In the genomic region with DNA sequence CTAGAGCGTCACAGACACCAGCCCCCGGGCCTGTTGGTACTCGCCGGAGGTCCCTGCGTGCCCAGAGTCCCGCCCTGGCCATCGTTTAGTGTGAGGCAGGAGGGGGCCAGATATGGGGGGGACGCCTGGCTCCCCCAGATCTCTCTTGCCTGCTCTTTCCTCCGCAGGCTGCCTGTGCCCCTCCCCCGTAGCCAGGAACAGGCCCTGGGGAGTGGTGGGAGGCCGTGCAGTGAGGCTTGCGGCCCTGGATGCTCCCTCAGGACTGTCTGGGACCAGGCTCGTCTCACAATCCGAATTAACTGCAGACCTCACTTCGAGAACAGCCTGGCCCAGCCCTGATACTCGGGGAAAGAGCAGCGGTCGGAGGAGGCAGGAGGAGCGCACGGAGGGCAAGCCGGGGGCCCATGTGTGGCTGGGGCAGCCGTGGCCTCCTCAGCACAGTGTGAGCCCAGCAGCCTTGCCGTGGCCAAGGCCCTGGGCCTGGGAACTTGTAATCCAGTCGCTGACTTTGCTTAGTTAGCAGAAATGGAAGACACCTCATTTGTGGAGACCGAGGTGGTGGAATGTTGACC, we compare ENCODE assay signal across 22 cellular contexts. TPM values are rescaled to one million over a fixed set of nuclear protein-coding genes. Genes with fewer than 3 reads are reported as not detected.
DNase-seq lines count a peak whose midpoint lies in the region; ATAC-seq, FAIRE-seq and TF ChIP-seq lines count a peak whose summit lies in the region.
"Had no signal": no experiment of that assay in that cellular context is flagged by ENCODE, and none has a peak within 500 bp of the region (broad histone marks: within the 10 kb centered on the region; RNA-seq: fewer than 3 reads in every experiment).

No MANE protein-coding gene starts in this region.

- CTCF ChIA-PET in Panc1 (lab: Charles Lee) = interaction anchor here (0.7 kb wide), 1 partner anchor 56 kb away, joined by 10 read pairs; no protein-coding TSS in a partner anchor

- POLR2A ChIA-PET in Panc1 (lab: Charles Lee) = no interaction called here

- peak overlapping the region; percentile 78 for H3K18ac ChIP-seq in neuronal stem cell (ENCODE audit: low read length)

- H2BK5ac ChIP-seq in neuronal stem cell (ENCODE audit: low read length) = peak overlapping the region; percentile 44

- H2BK15ac ChIP-seq in neuronal stem cell (ENCODE audit: low read length) = peak overlapping the region; percentile 94

- peak overlapping the region; percentile 97 for H4K91ac ChIP-seq in neuronal stem cell (ENCODE audit: low read depth, low read length, poor library complexity)

- DNase-seq in Panc1 (ENCODE audit: low read depth, low spot score) = no peak
- peak in 1 of 2 donors; percentile 60 for DNase-seq in left lung
- DNase-seq in neuronal stem cell (ENCODE audit: low spot score) = no peak
- DNase-seq in kidney glomerular epithelial cell (lab: John Stamatoyannopoulos, UW) = no peak
- no peak for DNase-seq in COR-L47 (lab: John Stamatoyannopoulos, UW)
- no peak for DNase-seq in sciatic nerve (ENCODE audit: low spot score)
- no peak for DNase-seq in frontal cortex (ENCODE audit: low spot score in 2 of 2)
- DNase-seq: ACHN; AML-193; CD4-positive, alpha-beta memory T cell; MV-4-11; NCI-H1417; NCI-H2029; NCI-H2171; NCI-H774; PC-3 had no signal

- no peaks in the 10 kb centered on the region for H3K27me3 ChIP-seq in BLaER1
- no peaks in the 10 kb centered on the region for H3K27me3 ChIP-seq in Panc1 (ENCODE audit: control insufficient read depth, insufficient read depth, low read length)
- no peaks in the 10 kb centered on the region for H3K27me3 ChIP-seq in left lung
- H3K27me3 ChIP-seq in neuronal stem cell (ENCODE audit: control insufficient read depth in 3 of 3, insufficient read depth in 3 of 3, low read depth in 1 of 3, low read length in 3 of 3) = no peaks in the 10 kb centered on the region

- H3K4me3 ChIP-seq in BLaER1 (no peak overlapping the region), Panc1 (ENCODE audit: low read depth in 2 of 2, low read length in 2 of 2) (no peak overlapping the region), left lung (no peak overlapping the region), neuronal stem cell (ENCODE audit: low read length in 2 of 2) (no peak overlapping the region)
- H3K4me3 ChIP-seq: HAP-1 had no signal

- H3K27ac ChIP-seq in BLaER1 (peak overlapping the region; percentile 45), Panc1 (ENCODE audit: low read length) (no peak overlapping the region), left lung (peak overlapping the region in 1 of 2 donors; percentile 37), neuronal stem cell (replicated peaks; ENCODE audit: low read length) (no peak overlapping the region)

- H3K4me1 ChIP-seq in BLaER1 (peaks cover 66% of the 10 kb centered on the region), Panc1 (ENCODE audit: control insufficient read depth, insufficient read depth, low read length) (no peaks in the 10 kb centered on the region), left lung (peaks cover 0 to 3% of the 10 kb centered on the region in 2 donors), neuronal stem cell (ENCODE audit: control insufficient read depth in 2 of 2, insufficient read depth in 1 of 2, low read depth in 1 of 2, low read length in 2 of 2) (peaks cover 0 to 8% of the 10 kb centered on the region in 2 donors)
- H3K4me1 ChIP-seq: HAP-1 had no signal

- H2BK12ac ChIP-seq in neuronal stem cell (ENCODE audit: low read length) = peak overlapping the region; percentile 82

- BruUV-seq in Panc1 (replicated peaks; lab: Mats Ljungman, UMichigan) = no TSS peak

- no peak overlapping the region for H4K8ac ChIP-seq in neuronal stem cell (ENCODE audit: low read depth, low read length)

- ATAC-seq in Panc1 (peak; percentile 12; the same call in 1 of the 2 replicates), left lung (peak; percentile 57), sciatic nerve (no peak)
- ATAC-seq: PC-3 had no signal

- peak overlapping the region; percentile 61 for H2AFZ ChIP-seq in neuronal stem cell (ENCODE audit: low read length)

- intact Hi-C loops in Panc1 (cut with micrococcal nuclease; ENCODE audit: unreplicated experiment) = loop anchor here (10.0 kb wide), 1 partner anchor 136 kb away; no protein-coding TSS in a partner anchor
- intact Hi-C loops in left lung (cut with DNase I) = no loop called here
- intact Hi-C loops in sciatic nerve (cut with DNase I) = loop anchor here (10.0 kb wide), 1 partner anchor 74 kb away; no protein-coding TSS in a partner anchor

- no peaks in the 10 kb centered on the region for H4K20me1 ChIP-seq in BLaER1

- in situ Hi-C loops in Panc1 (cut with HindIII; ENCODE audit: low pct_unique_long_range_greater_than_20kb, low sequenced_read_pairs) = no loop called here

- WGBS in neuronal stem cell (ENCODE audit: extremely low coverage in 2 of 2, insufficient read length in 2 of 2, insufficient replicate concordance in 1 of 2), 2 donors = no CpG with 5 or more reads among the region's 25 CpGs

- peak overlapping the region; percentile 5 for H2AK5ac ChIP-seq in neuronal stem cell (ENCODE audit: low read depth, low read length)

- TF ChIP-seq CTCF in Panc1 (IDR thresholded peaks at IDR 0.05) (no peak), left lung (IDR thresholded peaks at IDR 0.05) (no peak)

- H3K9ac ChIP-seq in BLaER1 (no peak overlapping the region; the same call in 1 of the 2 replicates), neuronal stem cell (ENCODE audit: low read depth, low read length, poor library complexity) (peak overlapping the region; percentile 3)

- H3K9me3 ChIP-seq in BLaER1 (no peaks in the 10 kb centered on the region), Panc1 (ENCODE audit: control insufficient read depth, insufficient read depth, low read depth, low read length) (no peaks in the 10 kb centered on the region), left lung (no peaks in the 10 kb centered on the region), neuronal stem cell (replicated peaks in 1 of 2; ENCODE audit: control insufficient read depth in 2 of 2, insufficient read depth in 1 of 2, low read depth in 1 of 2, low read length in 2 of 2) (no peaks in the 10 kb centered on the region)
- H3K9me3 ChIP-seq: HAP-1 had no signal

- H3K36me3 ChIP-seq in BLaER1 = no peaks in the 10 kb centered on the region
- no peaks in the 10 kb centered on the region for H3K36me3 ChIP-seq in Panc1 (ENCODE audit: control insufficient read depth, insufficient read depth, low read length)
- no peaks in the 10 kb centered on the region for H3K36me3 ChIP-seq in left lung
- no peaks in the 10 kb centered on the region for H3K36me3 ChIP-seq in neuronal stem cell (replicated peaks in 1 of 2; ENCODE audit: control insufficient read depth in 2 of 2, insufficient read depth in 2 of 2, low read length in 2 of 2)
- H3K36me3 ChIP-seq: HAP-1 had no signal

- H3K4me2 ChIP-seq in BLaER1 (peak overlapping the region; percentile 92), neuronal stem cell (ENCODE audit: insufficient read depth, low read length, poor library complexity, severe bottlenecking) (no peak overlapping the region)

- peak overlapping the region; percentile 75 for H2BK120ac ChIP-seq in neuronal stem cell (ENCODE audit: low read depth, low read length)

- no peak for FAIRE-seq in frontal cortex (lab: Jason Lieb, UNC)
- FAIRE-seq: GM19239 had no signal

- peak overlapping the region; percentile 57 for H3K4ac ChIP-seq in neuronal stem cell (ENCODE audit: low read length)

- H3K23ac ChIP-seq in neuronal stem cell (ENCODE audit: low read depth, low read length, poor library complexity) = peak overlapping the region; percentile 60

- peaks cover 1% of the 10 kb centered on the region for H3K79me1 ChIP-seq in neuronal stem cell (ENCODE audit: low read depth, low read length)

- peak overlapping the region; percentile 67 for H3K14ac ChIP-seq in neuronal stem cell (ENCODE audit: low read length)

RNA-seq across cellular contexts. Expression of a gene that starts 28.7 kb away (rescaled TPM):
- total RNA-seq in Panc1 (2021; ENCODE audit: unreplicated experiment) = 0.15 TPM
- polyA plus RNA-seq in Panc1 (2012; ENCODE audit: insufficient read length) = not detected
- total RNA-seq in left lung = not detected
- polyA plus RNA-seq in neuronal stem cell (2013, experiment 1 of 2) = 0.20 TPM
- polyA plus RNA-seq in neuronal stem cell (2013, experiment 2 of 2) = 0.18 TPM
- total RNA-seq in sciatic nerve = 25.5 TPM
- total RNA-seq in frontal cortex = not detected
- total RNA-seq: CD4-positive, alpha-beta memory T cell; HT-29; NCI-H460; PC-3; SK-MEL-5 had no signal
- polyA plus RNA-seq: CD4-positive, alpha-beta memory T cell had no signal

RNA-seq across cellular contexts. Expression of a gene that starts 52.8 kb away (rescaled TPM):
- total RNA-seq in Panc1 (2021; ENCODE audit: unreplicated experiment) (0.44 TPM), left lung (1 to 10 TPM in 1 of 2 donors, under 1 TPM in 1; 0.63 to 1.2 TPM), sciatic nerve (1.6 TPM), frontal cortex (0.41 TPM)
- 0.75 TPM for polyA plus RNA-seq in Panc1 (2012; ENCODE audit: insufficient read length)
- 5.8 TPM for polyA plus RNA-seq in neuronal stem cell (2013, experiment 1 of 2)
- polyA plus RNA-seq in neuronal stem cell (2013, experiment 2 of 2) = 5.1 TPM
- total RNA-seq: CD4-positive, alpha-beta memory T cell; HT-29; NCI-H460; PC-3; SK-MEL-5 had no signal
- polyA plus RNA-seq: CD4-positive, alpha-beta memory T cell had no signal

Comparison
In these comparisons a context has a peak if more than half of its experiments do, and no peak if none do; other contexts are left out.
1. RNA of a gene that starts 28.7 kb away (total RNA-seq): 25.5 TPM in sciatic nerve (single experiment); 0.15 TPM in Panc1 (single experiment), not detected in left lung and not detected in frontal cortex (single experiment); every median in the first group is over 10 times any median in the second.
2. intact Hi-C loops: an anchor here in Panc1 (10.0 kb wide) and sciatic nerve (10.0 kb wide); none called in left lung.